Comparison of ENCODE assay signal across 21 cellular contexts in the genomic region with DNA sequence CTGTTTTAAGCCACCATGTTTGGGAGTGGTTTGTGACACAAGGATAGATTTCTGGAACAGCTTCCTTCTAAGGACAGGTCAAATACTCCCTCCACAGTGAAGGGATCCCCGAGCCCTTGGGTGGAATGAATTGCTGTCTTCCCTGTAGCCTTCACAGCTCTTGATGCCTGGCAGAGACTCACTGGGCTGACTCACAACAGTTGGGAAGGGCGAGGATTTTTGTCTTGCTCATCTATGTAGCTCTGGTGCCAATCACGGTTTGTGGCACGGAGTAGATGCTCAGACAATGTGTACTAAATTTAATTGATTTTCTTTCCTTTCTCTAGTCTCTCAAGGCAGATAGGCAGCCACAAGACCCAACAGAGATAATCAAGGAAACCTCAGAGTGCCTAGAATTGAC. TPM values are rescaled to one million over a fixed set of nuclear protein-coding genes. Genes with fewer than 3 reads are reported as not detected.
A peak's percentile ranks its signal among the peaks of the same experiment; 100 is the strongest.
DNase-seq lines count a peak whose midpoint lies in the region; ATAC-seq and TF ChIP-seq lines count a peak whose summit lies in the region.
"Had no signal": no experiment of that assay in that cellular context is flagged by ENCODE, and none has a peak within 500 bp of the region (broad histone marks: within the 10 kb centered on the region; RNA-seq: fewer than 3 reads in every experiment).

No MANE protein-coding gene starts in this region.

- H3K27ac ChIP-seq in CD8-positive, alpha-beta memory T cell (ENCODE audit: low read depth, low read length) = no peak overlapping the region
- H3K27ac ChIP-seq: BLaER1 treated with 17β-estradiol and CSF1 and Interleukin-3, amounts not matched to agents 10 nM and 100 nM; RWPE1 had no signal

- no peak overlapping the region for H3K27ac Mint-ChIP-seq in activated CD4-positive, alpha-beta memory T cell treated with anti-CD3 and anti-CD28 coated beads for 36 hours
- no peak overlapping the region for H3K27ac Mint-ChIP-seq in activated CD4-positive, alpha-beta memory T cell treated with anti-CD3 and anti-CD28 coated beads, Interleukin-2, amount 10 ng/mL, durations not matched to agents 7 days and 5 days
- H3K27ac Mint-ChIP-seq in CD8-positive, alpha-beta memory T cell = peak overlapping the region in 6 of 8 donors; percentile 43 to 94 (median 62)
- H3K27ac Mint-ChIP-seq in T-cell = no peak overlapping the region

- no peak for ATAC-seq in GM18505 (IDR thresholded peaks at IDR 0.05; ENCODE audit: unreplicated experiment)
- no peak for ATAC-seq in T-cell (replicated peaks in 1 of 4)
- ATAC-seq: GM12878, HCT116, Panc1 had no signal

- H3K9me3 Mint-ChIP-seq in activated CD4-positive, alpha-beta memory T cell treated with anti-CD3 and anti-CD28 coated beads for 36 hours = peaks cover 6% of the 10 kb centered on the region
- no peaks in the 10 kb centered on the region for H3K9me3 Mint-ChIP-seq in activated CD4-positive, alpha-beta memory T cell treated with anti-CD3 and anti-CD28 coated beads, Interleukin-2, amount 10 ng/mL, durations not matched to agents 7 days and 5 days
- no peaks in the 10 kb centered on the region for H3K9me3 Mint-ChIP-seq in CD8-positive, alpha-beta memory T cell
- no peaks in the 10 kb centered on the region for H3K9me3 Mint-ChIP-seq in T-cell
- H3K9me3 Mint-ChIP-seq: CD4-positive, alpha-beta T cell had no signal

- DNase-seq in activated CD4-positive, alpha-beta memory T cell treated with anti-CD3 and anti-CD28 coated beads for 36 hours = peak; percentile 48
- no peak for DNase-seq in activated CD4-positive, alpha-beta memory T cell treated with anti-CD3 and anti-CD28 coated beads, Interleukin-2, amount 10 ng/mL, durations not matched to agents 7 days and 5 days
- no peak for DNase-seq in CD8-positive, alpha-beta memory T cell
- DNase-seq in MG63 = peak; percentile 90
- DNase-seq in epithelial cell of esophagus (ENCODE audit: low read depth) = peak; percentile 29
- no peak for DNase-seq in inferior parietal cortex (ENCODE audit: extremely low spot score)
- no peak for DNase-seq in T-cell
- DNase-seq: Caco-2; CD4-positive, alpha-beta T cell; NCI-H1105; NCI-H146; NCI-H1930; NCI-H2107; NCI-H526 treated with DMSO at 0.1 percent for 48 hours; SHP77 had no signal

- no peaks in the 10 kb centered on the region for H3K27me3 Mint-ChIP-seq in activated CD4-positive, alpha-beta memory T cell treated with anti-CD3 and anti-CD28 coated beads for 36 hours
- H3K27me3 Mint-ChIP-seq in activated CD4-positive, alpha-beta memory T cell treated with anti-CD3 and anti-CD28 coated beads, Interleukin-2, amount 10 ng/mL, durations not matched to agents 7 days and 5 days = peaks cover 7% of the 10 kb centered on the region
- H3K27me3 Mint-ChIP-seq in CD8-positive, alpha-beta memory T cell = no peaks in the 10 kb centered on the region
- no peaks in the 10 kb centered on the region for H3K27me3 Mint-ChIP-seq in T-cell
- H3K27me3 Mint-ChIP-seq: CD4-positive, alpha-beta T cell had no signal

- H3K9me3 ChIP-seq in CD8-positive, alpha-beta memory T cell (ENCODE audit: low read length) = no peaks in the 10 kb centered on the region
- peaks cover 9% of the 10 kb centered on the region for H3K9me3 ChIP-seq in MG63
- H3K9me3 ChIP-seq: Caco-2 had no signal

- H3K36me3 Mint-ChIP-seq in activated CD4-positive, alpha-beta memory T cell treated with anti-CD3 and anti-CD28 coated beads for 36 hours = peaks cover 3% of the 10 kb centered on the region
- H3K36me3 Mint-ChIP-seq in activated CD4-positive, alpha-beta memory T cell treated with anti-CD3 and anti-CD28 coated beads, Interleukin-2, amount 10 ng/mL, durations not matched to agents 7 days and 5 days (ENCODE audit: low read depth) = no peaks in the 10 kb centered on the region
- H3K36me3 Mint-ChIP-seq in CD8-positive, alpha-beta memory T cell = no peaks in the 10 kb centered on the region
- H3K36me3 Mint-ChIP-seq in T-cell = no peaks in the 10 kb centered on the region

- POLR2A ChIA-PET in activated CD4-positive, alpha-beta memory T cell treated with anti-CD3 and anti-CD28 coated beads for 36 hours (lab: Charles Lee) = interaction anchor here (1.0 to 3.5 kb wide), 2 partner anchors 17 to 20 kb away, joined by 3 to 39 read pairs; no protein-coding TSS in a partner anchor
- POLR2A ChIA-PET in activated CD4-positive, alpha-beta memory T cell treated with anti-CD3 and anti-CD28 coated beads, Interleukin-2, amount 10 ng/mL, durations not matched to agents 7 days and 5 days (lab: Charles Lee) = no interaction called here
- POLR2A ChIA-PET in CD8-positive, alpha-beta memory T cell (lab: Charles Lee) = no interaction called here
- POLR2A ChIA-PET in T-cell (lab: Charles Lee) = interaction anchor here in 1 of 2 donors (0.8 kb wide), 1 partner anchor 63 kb away, joined by 3 read pairs; no protein-coding TSS in a partner anchor

- no peak for TF ChIP-seq POLR2A in GM18505 (IDR thresholded peaks at IDR 0.05; ENCODE audit: borderline replicate concordance, extremely low read depth, insufficient read depth, insufficient read length)

- CTCF ChIA-PET in activated CD4-positive, alpha-beta memory T cell treated with anti-CD3 and anti-CD28 coated beads for 36 hours (lab: Charles Lee) = interaction anchor here (1.2 to 4.5 kb wide), 4 partner anchors 15 to 574 kb away, joined by 3 to 50 read pairs (median 26); no protein-coding TSS in a partner anchor
- CTCF ChIA-PET in activated CD4-positive, alpha-beta memory T cell treated with anti-CD3 and anti-CD28 coated beads, Interleukin-2, amount 10 ng/mL, durations not matched to agents 7 days and 5 days (lab: Charles Lee) = interaction anchor here (3.9 kb wide), 1 partner anchor 23 kb away, joined by 38 read pairs; no protein-coding TSS in a partner anchor
- CTCF ChIA-PET in CD8-positive, alpha-beta memory T cell (lab: Charles Lee) = no interaction called here
- CTCF ChIA-PET in T-cell (lab: Charles Lee) = interaction anchor here (0.6 to 5.1 kb wide), 3 partner anchors 23 to 526 kb away, joined by 3 to 51 read pairs (median 5); no protein-coding TSS in a partner anchor

- no peaks in the 10 kb centered on the region for H3K36me3 ChIP-seq in CD8-positive, alpha-beta memory T cell (ENCODE audit: insufficient read depth, low read length)
- no peaks in the 10 kb centered on the region for H3K36me3 ChIP-seq in MG63
- H3K36me3 ChIP-seq: BLaER1 treated with 17β-estradiol and CSF1 and Interleukin-3, amounts not matched to agents 10 nM and 100 nM had no signal

- H3K4me3 ChIP-seq in CD8-positive, alpha-beta memory T cell (ENCODE audit: low read length) = no peak overlapping the region
- no peak overlapping the region for H3K4me3 ChIP-seq in MG63
- H3K4me3 ChIP-seq in epithelial cell of esophagus (ENCODE audit: low read length) = no peak overlapping the region
- H3K4me3 ChIP-seq: BLaER1 treated with 17β-estradiol and CSF1 and Interleukin-3, amounts not matched to agents 10 nM and 100 nM; GM12878 had no signal

- no peak for TF ChIP-seq CTCF in epithelial cell of esophagus (IDR thresholded peaks at IDR 0.05; ENCODE audit: insufficient read depth, low read depth, low read length, missing control alignments)

- no peaks in the 10 kb centered on the region for H3K27me3 ChIP-seq in CD8-positive, alpha-beta memory T cell (ENCODE audit: insufficient read depth, low read length, poor library complexity, severe bottlenecking)
- H3K27me3 ChIP-seq in MG63 = peaks cover 15% of the 10 kb centered on the region
- H3K27me3 ChIP-seq: BLaER1 treated with 17β-estradiol and CSF1 and Interleukin-3, amounts not matched to agents 10 nM and 100 nM had no signal

- H3K4me3 Mint-ChIP-seq in activated CD4-positive, alpha-beta memory T cell treated with anti-CD3 and anti-CD28 coated beads for 36 hours = no peak overlapping the region
- H3K4me3 Mint-ChIP-seq in activated CD4-positive, alpha-beta memory T cell treated with anti-CD3 and anti-CD28 coated beads, Interleukin-2, amount 10 ng/mL, durations not matched to agents 7 days and 5 days = no peak overlapping the region
- H3K4me3 Mint-ChIP-seq in CD8-positive, alpha-beta memory T cell = peak overlapping the region in 1 of 7 donors; percentile 34
- H3K4me3 Mint-ChIP-seq in T-cell = no peak overlapping the region
- H3K4me3 Mint-ChIP-seq: CD4-positive, alpha-beta T cell had no signal

- peaks cover 65% of the 10 kb centered on the region for H3K4me1 ChIP-seq in CD8-positive, alpha-beta memory T cell (ENCODE audit: insufficient read depth, low read length)

- peaks cover 96% of the 10 kb centered on the region for H3K4me1 Mint-ChIP-seq in activated CD4-positive, alpha-beta memory T cell treated with anti-CD3 and anti-CD28 coated beads for 36 hours (ENCODE audit: low read depth)
- H3K4me1 Mint-ChIP-seq in activated CD4-positive, alpha-beta memory T cell treated with anti-CD3 and anti-CD28 coated beads, Interleukin-2, amount 10 ng/mL, durations not matched to agents 7 days and 5 days = peaks cover 57% of the 10 kb centered on the region
- H3K4me1 Mint-ChIP-seq in CD8-positive, alpha-beta memory T cell = peaks cover 74 to 87% (median 84%) of the 10 kb centered on the region in 3 donors
- peaks cover 62 to 83% (median 71%) of the 10 kb centered on the region in 3 donors for H3K4me1 Mint-ChIP-seq in T-cell

- intact Hi-C loops in activated CD4-positive, alpha-beta memory T cell treated with anti-CD3 and anti-CD28 coated beads for 36 hours (cut with micrococcal nuclease) = no loop called here

RNA-seq across cellular contexts. Expression of gene CRYGS, which starts 27.0 kb away (rescaled TPM):
- 1 to 10 TPM; 2.5 to 2.7 TPM for total RNA-seq in activated CD4-positive, alpha-beta memory T cell treated with anti-CD3 and anti-CD28 coated beads for 36 hours
- 1 to 10 TPM; 4.1 to 4.8 TPM for total RNA-seq in activated CD4-positive, alpha-beta memory T cell treated with anti-CD3 and anti-CD28 coated beads, Interleukin-2, amount 10 ng/mL, durations not matched to agents 7 days and 5 days
- 1 to 10 TPM; 2.7 to 3.0 TPM for total RNA-seq in CD8-positive, alpha-beta memory T cell
- polyA plus RNA-seq in CD8-positive, alpha-beta memory T cell = not detected
- total RNA-seq in MG63 (2014; rRNA removed; shearing (Covaris generic); ENCODE audit: low replicate concordance) = 0.66 TPM in 1 of 2 replicates, not detected in the other
- 10 to 100 TPM in 1 of 5 donors, 1 to 10 TPM in 4; 5.5 to 10.4 (median 7.8) TPM for total RNA-seq in T-cell

RNA-seq across cellular contexts. Expression of gene TBCCD1, which starts 49.9 kb away (rescaled TPM):
- 10 to 100 TPM; 10.6 to 12.1 TPM for total RNA-seq in activated CD4-positive, alpha-beta memory T cell treated with anti-CD3 and anti-CD28 coated beads for 36 hours
- total RNA-seq in activated CD4-positive, alpha-beta memory T cell treated with anti-CD3 and anti-CD28 coated beads, Interleukin-2, amount 10 ng/mL, durations not matched to agents 7 days and 5 days = 10 to 100 TPM; 11.9 to 13.5 TPM
- 10 to 100 TPM; 17.6 to 18.3 TPM for total RNA-seq in CD8-positive, alpha-beta memory T cell
- polyA plus RNA-seq in CD8-positive, alpha-beta memory T cell = 26.0 TPM
- 21.5 and 24.1 TPM in 2 replicates for total RNA-seq in MG63 (2014; rRNA removed; shearing (Covaris generic); ENCODE audit: low replicate concordance)
- total RNA-seq in T-cell = 10 to 100 TPM; 16.1 to 17.4 (median 16.5) TPM

RNA-seq across cellular contexts. Expression of gene DNAJB11, which starts 53.3 kb away (rescaled TPM):
- 10 to 100 TPM; 36.9 to 39.5 TPM for total RNA-seq in activated CD4-positive, alpha-beta memory T cell treated with anti-CD3 and anti-CD28 coated beads for 36 hours
- total RNA-seq in activated CD4-positive, alpha-beta memory T cell treated with anti-CD3 and anti-CD28 coated beads, Interleukin-2, amount 10 ng/mL, durations not matched to agents 7 days and 5 days = 10 to 100 TPM; 50.7 to 55.7 TPM
- 10 to 100 TPM; 62.7 to 65.6 TPM for total RNA-seq in CD8-positive, alpha-beta memory T cell
- 48.9 TPM for polyA plus RNA-seq in CD8-positive, alpha-beta memory T cell
- 63.1 and 86.8 TPM in 2 replicates for total RNA-seq in MG63 (2014; rRNA removed; shearing (Covaris generic); ENCODE audit: low replicate concordance)
- total RNA-seq in T-cell = 10 to 100 TPM; 28.7 to 65.4 (median 31.7) TPM

Comparison
In these comparisons a context has a peak if more than half of its experiments do, and no peak if none do; other contexts are left out.
1. DNase-seq: peak in activated CD4-positive, alpha-beta memory T cell treated with anti-CD3 and anti-CD28 coated beads for 36 hours (single experiment), MG63 (single experiment) and epithelial cell of esophagus (single experiment); none in activated CD4-positive, alpha-beta memory T cell treated with anti-CD3 and anti-CD28 coated beads, Interleukin-2, amount 10 ng/mL, durations not matched to agents 7 days and 5 days (single experiment), CD8-positive, alpha-beta memory T cell (0 of 5), inferior parietal cortex (single experiment) and T-cell (0 of 34).
2. H3K27ac Mint-ChIP-seq: peak in CD8-positive, alpha-beta memory T cell (6 of 8); none in activated CD4-positive, alpha-beta memory T cell treated with anti-CD3 and anti-CD28 coated beads for 36 hours (single experiment), activated CD4-positive, alpha-beta memory T cell treated with anti-CD3 and anti-CD28 coated beads, Interleukin-2, amount 10 ng/mL, durations not matched to agents 7 days and 5 days (single experiment) and T-cell (0 of 2).